ENCODE assay signal across 1 cellular context in the genomic region with DNA sequence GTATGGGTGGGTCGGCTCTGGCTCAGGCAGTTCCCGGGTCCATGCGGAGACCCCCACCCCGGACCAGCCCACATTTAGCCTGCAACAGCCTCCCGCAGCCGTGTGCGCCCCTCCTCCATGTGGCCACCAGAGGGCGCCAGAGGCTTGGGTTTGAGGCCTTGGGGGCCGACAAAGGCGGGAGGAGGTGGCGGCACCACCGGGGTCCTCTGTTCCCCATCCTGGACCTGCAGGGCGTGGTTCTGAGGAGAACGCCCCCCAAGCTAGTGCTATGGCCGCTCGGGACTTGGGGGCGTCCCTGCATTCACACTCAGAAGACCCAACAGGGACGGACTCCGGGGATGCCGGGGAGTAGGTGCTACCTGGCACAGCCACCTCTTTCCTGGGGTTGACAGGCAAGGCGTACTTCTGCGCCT.
TF ChIP-seq lines count a peak whose summit lies in the region.

No MANE protein-coding gene starts in this region.

TF ChIP-seq in K562, 482 proteins besides CTCF, POLR2A, EP300 and RAD21 (continued from another document):
- TF ChIP-seq ZHX1 (conservative IDR thresholded peaks at IDR 0.05; ENCODE audit: low read length) (no peak), ZNF785 (CRISPR knock-in tag; IDR thresholded peaks at IDR 0.05) (no peak), HNRNPH1 (optimal IDR thresholded peaks at IDR 0.05; ENCODE audit: low read depth, low read length) (no peak), ZNF717 (CRISPR knock-in tag; IDR thresholded peaks at IDR 0.05) (no peak), ZFP36 (IDR thresholded peaks at IDR 0.05; ENCODE audit: low read depth, low read length, partially characterized antibody) (no peak), HDGF (IDR thresholded peaks at IDR 0.05) (0 out of 2 replicates have a peak, but pooled peaks have one; percentile 42), ARID2 (IDR thresholded peaks at IDR 0.05) (peak; percentile 96), JUN (IDR thresholded peaks at IDR 0.05; ENCODE audit: borderline replicate concordance, low read depth, low read length) (no peak), JUN (CRISPR knock-in tag; IDR thresholded peaks at IDR 0.05; ENCODE audit: borderline replicate concordance) (no peak), ZNF140 (CRISPR knock-in tag; IDR thresholded peaks at IDR 0.05) (no peak), ZNF668 (CRISPR knock-in tag; IDR thresholded peaks at IDR 0.05) (no peak), MAZ (CRISPR knock-in tag; conservative IDR thresholded peaks at IDR 0.05 in 1 of 2, IDR thresholded peaks at IDR 0.05 in 1 of 2) (peak; percentile 78 to 95), ZNF347 (CRISPR knock-in tag; IDR thresholded peaks at IDR 0.05; ENCODE audit: low read depth) (no peak), ZNF274 (IDR thresholded peaks at IDR 0.05; ENCODE audit: borderline replicate concordance, low read depth, low read length) (no peak), POLR2G (IDR thresholded peaks at IDR 0.05; ENCODE audit: low read depth, low read length) (peak; percentile 59), ZNF133 (CRISPR knock-in tag; IDR thresholded peaks at IDR 0.05) (no peak), CGGBP1 (CRISPR knock-in tag; IDR thresholded peaks at IDR 0.05) (no peak)
- TF ChIP-seq, protein P1, sequence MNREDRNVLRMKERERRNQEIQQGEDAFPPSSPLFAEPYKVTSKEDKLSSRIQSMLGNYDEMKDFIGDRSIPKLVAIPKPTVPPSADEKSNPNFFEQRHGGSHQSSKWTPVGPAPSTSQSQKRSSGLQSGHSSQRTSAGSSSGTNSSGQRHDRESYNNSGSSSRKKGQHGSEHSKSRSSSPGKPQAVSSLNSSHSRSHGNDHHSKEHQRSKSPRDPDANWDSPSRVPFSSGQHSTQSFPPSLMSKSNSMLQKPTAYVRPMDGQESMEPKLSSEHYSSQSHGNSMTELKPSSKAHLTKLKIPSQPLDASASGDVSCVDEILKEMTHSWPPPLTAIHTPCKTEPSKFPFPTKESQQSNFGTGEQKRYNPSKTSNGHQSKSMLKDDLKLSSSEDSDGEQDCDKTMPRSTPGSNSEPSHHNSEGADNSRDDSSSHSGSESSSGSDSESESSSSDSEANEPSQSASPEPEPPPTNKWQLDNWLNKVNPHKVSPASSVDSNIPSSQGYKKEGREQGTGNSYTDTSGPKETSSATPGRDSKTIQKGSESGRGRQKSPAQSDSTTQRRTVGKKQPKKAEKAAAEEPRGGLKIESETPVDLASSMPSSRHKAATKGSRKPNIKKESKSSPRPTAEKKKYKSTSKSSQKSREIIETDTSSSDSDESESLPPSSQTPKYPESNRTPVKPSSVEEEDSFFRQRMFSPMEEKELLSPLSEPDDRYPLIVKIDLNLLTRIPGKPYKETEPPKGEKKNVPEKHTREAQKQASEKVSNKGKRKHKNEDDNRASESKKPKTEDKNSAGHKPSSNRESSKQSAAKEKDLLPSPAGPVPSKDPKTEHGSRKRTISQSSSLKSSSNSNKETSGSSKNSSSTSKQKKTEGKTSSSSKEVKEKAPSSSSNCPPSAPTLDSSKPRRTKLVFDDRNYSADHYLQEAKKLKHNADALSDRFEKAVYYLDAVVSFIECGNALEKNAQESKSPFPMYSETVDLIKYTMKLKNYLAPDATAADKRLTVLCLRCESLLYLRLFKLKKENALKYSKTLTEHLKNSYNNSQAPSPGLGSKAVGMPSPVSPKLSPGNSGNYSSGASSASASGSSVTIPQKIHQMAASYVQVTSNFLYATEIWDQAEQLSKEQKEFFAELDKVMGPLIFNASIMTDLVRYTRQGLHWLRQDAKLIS (CRISPR knock-in tag; IDR thresholded peaks at IDR 0.05): no peak
- TF ChIP-seq, protein P2, sequence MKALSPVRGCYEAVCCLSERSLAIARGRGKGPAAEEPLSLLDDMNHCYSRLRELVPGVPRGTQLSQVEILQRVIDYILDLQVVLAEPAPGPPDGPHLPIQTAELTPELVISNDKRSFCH (CRISPR knock-in tag; IDR thresholded peaks at IDR 0.05): no peak
- TF ChIP-seq, protein P2 (tag; IDR thresholded peaks at IDR 0.05): no peak
